8 cellular contexts compared by ENCODE assay signal in genomic region chr15:79339588-79340314, GRCh38. TPM values are rescaled to one million over a fixed set of nuclear protein-coding genes. Genes with fewer than 3 reads are reported as not detected.
DNase-seq lines count a peak whose midpoint lies in the region; ATAC-seq and TF ChIP-seq lines count a peak whose summit lies in the region.

No MANE protein-coding gene starts in this region.

- H3K4me1 ChIP-seq in gastrocnemius medialis, result no peaks in the 10 kb centered on the region

- no peak for TF ChIP-seq POLR2A in gastrocnemius medialis (IDR thresholded peaks at IDR 0.05)

- H3K4me3 ChIP-seq in SK-N-MC (no peak overlapping the region), gastrocnemius medialis (no peak overlapping the region)

- H3K27ac ChIP-seq in SK-N-MC, result no peak overlapping the region
- H3K27ac ChIP-seq in gastrocnemius medialis, result no peak overlapping the region

- peak in 4 of 5 experiments; percentile 20 to 53 (median 32) for TF ChIP-seq CTCF in gastrocnemius medialis (IDR thresholded peaks at IDR 0.05 in 4 of 5, conservative IDR thresholded peaks at IDR 0.05 in 1 of 5)

- in situ Hi-C loops in gastrocnemius medialis (cut with MboI; ENCODE audit: low sequenced_read_pairs in 4 of 4), result no loop called here

- no peak overlapping the region for H3K9ac ChIP-seq in SK-N-MC (ENCODE audit: insufficient read length)

- DNase-seq in DMS114 treated with DMSO at 0.1 percent for 48 hours (lab: John Stamatoyannopoulos, UW; ENCODE audit: unreplicated experiment) (peak; percentile 44), HS-5 (ENCODE audit: low read depth) (peak; percentile 9), SK-N-MC (ENCODE audit: low read depth, low spot score) (peak; percentile 10), foreskin melanocyte (peak; percentile 55), gastrocnemius medialis (no peak)
- no peak for DNase-seq in effector CD4-positive, alpha-beta T cell

- ATAC-seq in gastrocnemius medialis (no peak), GM18868 (IDR thresholded peaks at IDR 0.05; ENCODE audit: unreplicated experiment) (no peak), GM19463 (IDR thresholded peaks at IDR 0.05; ENCODE audit: unreplicated experiment) (no peak)

- intact Hi-C loops in gastrocnemius medialis (cut with DNase I; ENCODE audit: low total_unique reads), result no loop called here

- H3K27me3 ChIP-seq in gastrocnemius medialis, result peaks cover 0 to 2% (median 0%) of the 10 kb centered on the region in 3 donors

- no peaks in the 10 kb centered on the region for H3K9me3 ChIP-seq in SK-N-MC (ENCODE audit: low read depth, low read length)
- no peaks in the 10 kb centered on the region for H3K9me3 ChIP-seq in gastrocnemius medialis

- H3K36me3 ChIP-seq in SK-N-MC (ENCODE audit: insufficient read depth, low read length) (no peaks in the 10 kb centered on the region), gastrocnemius medialis (no peaks in the 10 kb centered on the region)

RNA-seq across cellular contexts. Expression of gene TMED3, which starts 28.8 kb away (rescaled TPM):
- 1 to 10 TPM; 1.3 to 7.0 (median 5.4) TPM for total RNA-seq in gastrocnemius medialis

RNA-seq across cellular contexts. Expression of gene ANKRD34C, which starts 57.2 kb away (rescaled TPM):
- total RNA-seq in gastrocnemius medialis, result not detected

Comparison
In these comparisons a context has a peak if more than half of its experiments do, and no peak if none do; other contexts are left out.
1. DNase-seq: peak in DMS114 treated with DMSO at 0.1 percent for 48 hours (single experiment), HS-5 (single experiment), SK-N-MC (single experiment) and foreskin melanocyte (single experiment); none in gastrocnemius medialis (0 of 2) and effector CD4-positive, alpha-beta T cell (single experiment).